ENCODE assay signal across 7 cellular contexts in genomic region chr19:3671680-3672574, GRCh38. TPM values are rescaled to one million over a fixed set of nuclear protein-coding genes. Genes with fewer than 3 reads are reported as not detected.
DNase-seq lines count a peak whose midpoint lies in the region; ATAC-seq and TF ChIP-seq lines count a peak whose summit lies in the region.

No MANE protein-coding gene starts in this region.

- H3K27me3 ChIP-seq in lung (ENCODE audit: control insufficient read depth, insufficient read depth) (no peaks in the 10 kb centered on the region), stomach smooth muscle (ENCODE audit: control insufficient read depth in 1 of 2, insufficient read depth in 2 of 2, low read length in 2 of 2) (no peaks in the 10 kb centered on the region)

- H3K36me3 ChIP-seq in lung (ENCODE audit: control insufficient read depth in 2 of 2, insufficient read depth in 2 of 2, low read length in 2 of 2), result peaks cover 0 to 3% of the 10 kb centered on the region in 2 donors
- H3K36me3 ChIP-seq in stomach smooth muscle (ENCODE audit: control insufficient read depth in 2 of 2, insufficient read depth in 2 of 2, low read length in 2 of 2), result peaks cover 0 to 4% of the 10 kb centered on the region in 2 donors

- H3K4me1 Mint-ChIP-seq in activated naive CD8-positive, alpha-beta T cell treated with anti-CD3 and anti-CD28 coated beads, Interleukin-2, amount 50 U/mL, for 24 hours, result peaks cover 37% of the 10 kb centered on the region

- H3K4me3 ChIP-seq in lung (no peak overlapping the region), stomach smooth muscle (ENCODE audit: low read length in 2 of 2) (peak overlapping the region; percentile 54 to 75)

- peak overlapping the region; percentile 82 to 90 for H3K27ac ChIP-seq in lung (ENCODE audit: low read depth in 1 of 2, low read length in 1 of 2)
- H3K27ac ChIP-seq in stomach smooth muscle (ENCODE audit: low read length), result peak overlapping the region; percentile 100

- no peaks in the 10 kb centered on the region for H3K9me3 Mint-ChIP-seq in activated naive CD8-positive, alpha-beta T cell treated with anti-CD3 and anti-CD28 coated beads, Interleukin-2, amount 50 U/mL, for 24 hours

- H3K36me3 Mint-ChIP-seq in activated naive CD8-positive, alpha-beta T cell treated with anti-CD3 and anti-CD28 coated beads, Interleukin-2, amount 50 U/mL, for 24 hours (ENCODE audit: low read depth), result peaks cover 6% of the 10 kb centered on the region

- in situ Hi-C loops in KBM-7 (cut with MboI; ENCODE audit: low pct_unique_long_range_greater_than_20kb, low sequenced_read_pairs), result no loop called here

- peak; percentile 81 for ATAC-seq in activated naive CD8-positive, alpha-beta T cell treated with anti-CD3 and anti-CD28 coated beads, Interleukin-2, amount 50 U/mL, for 24 hours
- no peak for ATAC-seq in lung (ENCODE audit: insufficient read depth, low FRiP score)
- ATAC-seq in GM21360 (IDR thresholded peaks at IDR 0.05; ENCODE audit: unreplicated experiment), result no peak
- ATAC-seq in HG03460 (IDR thresholded peaks at IDR 0.05; ENCODE audit: unreplicated experiment), result no peak

- H3K4me3 Mint-ChIP-seq in activated naive CD8-positive, alpha-beta T cell treated with anti-CD3 and anti-CD28 coated beads, Interleukin-2, amount 50 U/mL, for 24 hours, result peak overlapping the region; percentile 68

- WGBS in lung, 2 donors, result 24 to 35% methylated on average over 40 of the region's 40 CpGs

- DNase-seq in KBM-7, result peak; percentile 43
- peak; percentile 63 for DNase-seq in activated naive CD8-positive, alpha-beta T cell treated with anti-CD3 and anti-CD28 coated beads, Interleukin-2, amount 50 U/mL, for 24 hours
- no peak for DNase-seq in lung (ENCODE audit: low spot score)
- DNase-seq in GM03348 (ENCODE audit: low spot score), result no peak

- H3K4me1 ChIP-seq in lung (ENCODE audit: control insufficient read depth in 2 of 2, insufficient read depth in 2 of 2, low read length in 2 of 2), result peaks cover 0 to 25% of the 10 kb centered on the region in 2 donors
- H3K4me1 ChIP-seq in stomach smooth muscle (ENCODE audit: control insufficient read depth, insufficient read depth, low read length), result peaks cover 76% of the 10 kb centered on the region

- H3K9ac ChIP-seq in stomach smooth muscle (ENCODE audit: low read length in 2 of 2), result peak overlapping the region; percentile 96 to 99

- no peak for TF ChIP-seq CTCF in lung (IDR thresholded peaks at IDR 0.05; ENCODE audit: control extremely low read depth, extremely low read depth)

- H3K27ac Mint-ChIP-seq in activated naive CD8-positive, alpha-beta T cell treated with anti-CD3 and anti-CD28 coated beads, Interleukin-2, amount 50 U/mL, for 24 hours, result peak overlapping the region; percentile 78

- H3K27me3 Mint-ChIP-seq in activated naive CD8-positive, alpha-beta T cell treated with anti-CD3 and anti-CD28 coated beads, Interleukin-2, amount 50 U/mL, for 24 hours, result no peaks in the 10 kb centered on the region

- no peaks in the 10 kb centered on the region for H3K9me3 ChIP-seq in lung (ENCODE audit: control insufficient read depth in 2 of 2, insufficient read depth in 1 of 2, low read length in 1 of 2)
- H3K9me3 ChIP-seq in stomach smooth muscle (ENCODE audit: control insufficient read depth in 2 of 2, low read length in 2 of 2), result peaks cover 0 to 3% of the 10 kb centered on the region in 2 donors

RNA-seq across cellular contexts. Expression of gene PIP5K1C, which starts 28.3 kb away (rescaled TPM):
- total RNA-seq in lung, result 10 to 100 TPM; 22.4 to 39.4 TPM
- 10 to 100 TPM; 16.3 to 18.6 TPM for polyA plus RNA-seq in lung

RNA-seq across cellular contexts. Expression of gene TJP3, which starts 36.3 kb away (rescaled TPM):
- total RNA-seq in lung, result 10 to 100 TPM; 42.8 to 56.4 TPM
- 10 to 100 TPM; 18.4 to 57.8 TPM for polyA plus RNA-seq in lung

RNA-seq across cellular contexts. Expression of gene CACTIN, which starts 45.3 kb away (rescaled TPM):
- 10 to 100 TPM; 18.4 to 23.4 TPM for total RNA-seq in lung
- 10 to 100 TPM; 16.7 to 19.1 TPM for polyA plus RNA-seq in lung

Comparison
In these comparisons a context has a peak if more than half of its experiments do, and no peak if none do; other contexts are left out.
1. DNase-seq: peak in KBM-7 (single experiment) and activated naive CD8-positive, alpha-beta T cell treated with anti-CD3 and anti-CD28 coated beads, Interleukin-2, amount 50 U/mL, for 24 hours (single experiment); none in lung (single experiment) and GM03348 (single experiment).